ENCODE assay signal across 24 cellular contexts in genomic region chr11:88315981-88316441, GRCh38. TPM values are rescaled to one million over a fixed set of nuclear protein-coding genes. Genes with fewer than 3 reads are reported as not detected.
A peak's percentile ranks its signal among the peaks of the same experiment; 100 is the strongest.
DNase-seq lines count a peak whose midpoint lies in the region; ATAC-seq and TF ChIP-seq lines count a peak whose summit lies in the region.
"Had no signal": no experiment of that assay in that cellular context is flagged by ENCODE, and none has a peak within 500 bp of the region (broad histone marks: within the 10 kb centered on the region; RNA-seq: fewer than 3 reads in every experiment).

No MANE protein-coding gene starts in this region.

- H3K4me2 ChIP-seq in MM.1S (ENCODE audit: low read depth, low read length), result no peak overlapping the region
- H3K4me2 ChIP-seq: hepatocyte had no signal

- in situ Hi-C loops in Caki2 (cut with HindIII; ENCODE audit: low pct_unique_long_range_greater_than_20kb, low sequenced_read_pairs), result loop anchor here (25.0 kb wide), 1 partner anchor 221 kb away; no protein-coding TSS in a partner anchor

- no peaks in the 10 kb centered on the region for H3F3A ChIP-seq in MM.1S (ENCODE audit: insufficient read depth, low read length)

- H4K20me1 ChIP-seq in MM.1S (ENCODE audit: insufficient read depth, low read length), result no peaks in the 10 kb centered on the region

- no peak overlapping the region for H2AFZ ChIP-seq in MM.1S (ENCODE audit: low read length)
- H2AFZ ChIP-seq: GM23248, hepatocyte had no signal

- H3K4me1 ChIP-seq in duodenal mucosa (ENCODE audit: control insufficient read depth in 1 of 2, insufficient read depth in 2 of 2, low read length in 2 of 2) (peaks cover 8 to 16% of the 10 kb centered on the region in 2 donors), MM.1S (ENCODE audit: low read length) (no peaks in the 10 kb centered on the region)

- H3K9ac ChIP-seq in duodenal mucosa (ENCODE audit: low read depth in 1 of 2, low read length in 2 of 2) (no peak overlapping the region), MM.1S (ENCODE audit: low read length) (no peak overlapping the region)
- H3K9ac ChIP-seq: GM23248 had no signal

- H3K9me2 ChIP-seq in MM.1S (replicated peaks; ENCODE audit: insufficient read depth, low read length), result no peaks in the 10 kb centered on the region

- H3K9me3 ChIP-seq in duodenal mucosa (ENCODE audit: control insufficient read depth in 1 of 2, low read length in 2 of 2) (no peaks in the 10 kb centered on the region), MM.1S (replicated peaks; ENCODE audit: insufficient read depth, low read length) (no peaks in the 10 kb centered on the region)
- H3K9me3 ChIP-seq: adrenal gland, lower lobe of right lung, thyroid gland had no signal

- H3K4me3 ChIP-seq in duodenal mucosa (ENCODE audit: low read depth in 1 of 2, low read length in 2 of 2) (peak overlapping the region in 1 of 2 donors; percentile 19), MM.1S (ENCODE audit: low read length) (no peak overlapping the region)
- H3K4me3 ChIP-seq: adrenal gland, GM23248, hepatocyte, lower lobe of right lung, thyroid gland had no signal

- peaks cover 5% of the 10 kb centered on the region; the same call in 1 of the 2 replicates for H3K79me2 ChIP-seq in MM.1S (ENCODE audit: low read length)

- no peak for TF ChIP-seq CTCF in MM.1S (IDR thresholded peaks at IDR 0.05; ENCODE audit: low read length)

- H3K36me3 ChIP-seq in duodenal mucosa (ENCODE audit: control insufficient read depth in 1 of 2, insufficient read depth in 2 of 2, low read length in 2 of 2) (peaks cover 4 to 5% of the 10 kb centered on the region in 2 donors), MM.1S (replicated peaks; ENCODE audit: insufficient read depth, low read length) (0 out of 2 replicates have a peak, but pooled peaks cover 4% of the 10 kb centered on the region)
- H3K36me3 ChIP-seq: adrenal gland, thyroid gland had no signal

- H3K27me3 ChIP-seq in duodenal mucosa (ENCODE audit: control insufficient read depth in 1 of 2, insufficient read depth in 2 of 2, low read length in 2 of 2) (no peaks in the 10 kb centered on the region), MM.1S (replicated peaks; ENCODE audit: insufficient read depth, low read length) (no peaks in the 10 kb centered on the region)
- H3K27me3 ChIP-seq: adrenal gland, hepatocyte, thyroid gland had no signal

- ATAC-seq in left lobe of liver, result peak; percentile 44
- ATAC-seq: SK-N-SH treated with all-trans-retinoic acid at 6 μM for 48 hours; stimulated activated naive CD8-positive, alpha-beta T cell treated with anti-CD3 and anti-CD28 coated beads, Interleukin-15, Interleukin-2, amounts not matched to agents 100 U/mL and 50 U/mL, for 24 hours had no signal

- peak; percentile 55 for DNase-seq in Caki2 (ENCODE audit: low read depth)
- DNase-seq in M059J (ENCODE audit: low read depth), result peak; percentile 19
- DNase-seq in left lobe of liver (ENCODE audit: low spot score), result no peak
- no peak for DNase-seq in NCI-H2196 treated with DMSO at 0.1 percent for 48 hours (lab: John Stamatoyannopoulos, UW; ENCODE audit: unreplicated experiment)
- no peak for DNase-seq in DMS79 (lab: John Stamatoyannopoulos, UW)
- DNase-seq in mesenteric fat pad (ENCODE audit: low spot score), result no peak
- no peak for DNase-seq in MM.1S
- DNase-seq: activated B cell treated with CpG ODN at 0.5 μM for 24 hours; activated CD4-positive, alpha-beta memory T cell treated with anti-CD3 and anti-CD28 coated beads for 36 hours; activated gamma-delta T cell treated with Interleukin-2 at 50 U/mL for 16 hours; adrenal gland; DND-41; foreskin melanocyte; GM23248; lower lobe of right lung; NCI-H1436; NCI-H524 treated with DMSO at 0.1 percent for 48 hours; stimulated activated CD4-positive, alpha-beta T cell treated with anti-CD3 and anti-CD28 coated beads, Interleukin-12 subunit alpha, Interleukin-12 subunit beta, amount 100 ng/mL, for 4 hours; stimulated activated CD4-positive, alpha-beta T cell treated with anti-CD3 and anti-CD28 coated beads, Interleukin-4, amount 100 ng/mL, for 4 hours; stimulated activated naive CD8-positive, alpha-beta T cell treated with anti-CD3 and anti-CD28 coated beads, Interleukin-15, Interleukin-2, amounts not matched to agents 100 U/mL and 50 U/mL, for 24 hours; thyroid gland had no signal

- H3K27ac ChIP-seq in duodenal mucosa (ENCODE audit: low read depth, low read length) (peak overlapping the region; percentile 2), MM.1S (ENCODE audit: low read length) (no peak overlapping the region)
- H3K27ac ChIP-seq: adrenal gland, GM23248, hepatocyte, lower lobe of right lung, thyroid gland had no signal

RNA-seq across cellular contexts. Expression of gene CTSC, which starts 21.5 kb away (rescaled TPM):
- total RNA-seq in Caki2 (2014; rRNA removed; shearing (Covaris generic); ENCODE audit: low replicate concordance), result 485 and 493 TPM in 2 replicates
- total RNA-seq in M059J (2014; rRNA removed; shearing (Covaris generic)), result 338 and 359 TPM in 2 replicates
- total RNA-seq in left lobe of liver (25.7 TPM), mesenteric fat pad (265 TPM)

Comparison
In these comparisons a context has a peak if more than half of its experiments do, and no peak if none do; other contexts are left out.
1. DNase-seq: peak in Caki2 (single experiment) and M059J (single experiment); none in left lobe of liver (single experiment), NCI-H2196 treated with DMSO at 0.1 percent for 48 hours (single experiment), DMS79 (single experiment), mesenteric fat pad (single experiment) and MM.1S (single experiment).